Comparison of ENCODE assay signal across 9 cellular contexts in genomic region chr4:6308890-6309643, GRCh38. TPM values are rescaled to one million over a fixed set of nuclear protein-coding genes. Genes with fewer than 3 reads are reported as not detected.
DNase-seq lines count a peak whose midpoint lies in the region; ATAC-seq, FAIRE-seq and TF ChIP-seq lines count a peak whose summit lies in the region.
"Had no signal": no experiment of that assay in that cellular context is flagged by ENCODE, and none has a peak within 500 bp of the region (broad histone marks: within the 10 kb centered on the region; RNA-seq: fewer than 3 reads in every experiment).

No MANE protein-coding gene starts in this region.

- H3K36me3 Mint-ChIP-seq in Caco-2 (ENCODE audit: insufficient read depth, unreplicated experiment): no peaks in the 10 kb centered on the region

- peak overlapping the region; percentile 51; the same call in 1 of the 2 replicates for H3K27ac ChIP-seq in VCaP
- peak overlapping the region; percentile 73 for H3K27ac ChIP-seq in left ventricle myocardium inferior (replicated peaks)
- no peak overlapping the region for H3K27ac ChIP-seq in kidney (ENCODE audit: low read depth in 2 of 2, low read length in 2 of 2)
- no peak overlapping the region for H3K27ac ChIP-seq in small intestine (ENCODE audit: low read depth in 1 of 2, low read length in 1 of 2)
- H3K27ac ChIP-seq: epithelial cell of prostate had no signal

- intact Hi-C loops in left ventricle myocardium inferior (cut with micrococcal nuclease) (no loop called here), kidney (cut with DNase I) (no loop called here), Caco-2 (cut with micrococcal nuclease; ENCODE audit: unreplicated experiment) (no loop called here)

- no TSS peak for BruUV-seq in Caco-2 (replicated peaks; lab: Mats Ljungman, UMichigan)

- no peak for ATAC-seq in GM21526 (IDR thresholded peaks at IDR 0.05; ENCODE audit: low FRiP score, unreplicated experiment)

- no peaks in the 10 kb centered on the region for H3K27me3 Mint-ChIP-seq in Caco-2 (ENCODE audit: insufficient read depth, unreplicated experiment)

- CTCF ChIA-PET in Caco-2 (lab: Charles Lee): no interaction called here

- H3K4me1 ChIP-seq in left ventricle myocardium inferior (peaks cover 15% of the 10 kb centered on the region), kidney (ENCODE audit: control insufficient read depth in 1 of 2, insufficient read depth in 1 of 2, low read depth in 1 of 2, low read length in 2 of 2) (peaks cover 0 to 4% of the 10 kb centered on the region in 2 donors), Caco-2 (no peaks in the 10 kb centered on the region), small intestine (ENCODE audit: control insufficient read depth in 2 of 2, insufficient read depth in 1 of 2, low read depth in 1 of 2, low read length in 1 of 2) (no peaks in the 10 kb centered on the region)

- peaks cover 9% of the 10 kb centered on the region for H3K36me3 ChIP-seq in left ventricle myocardium inferior
- peaks cover 0 to 2% of the 10 kb centered on the region in 2 donors for H3K36me3 ChIP-seq in kidney (ENCODE audit: control insufficient read depth in 1 of 2, insufficient read depth in 2 of 2, low read length in 2 of 2)
- H3K36me3 ChIP-seq in Caco-2 (ENCODE audit: control insufficient read depth, insufficient read depth, low read length): no peaks in the 10 kb centered on the region
- no peaks in the 10 kb centered on the region for H3K36me3 ChIP-seq in small intestine (ENCODE audit: control insufficient read depth in 2 of 2, insufficient read depth in 2 of 2, low read length in 2 of 2)

- H3K4me1 Mint-ChIP-seq in Caco-2 (ENCODE audit: low read depth, unreplicated experiment): no peaks in the 10 kb centered on the region

- no peaks in the 10 kb centered on the region for H3K9me3 Mint-ChIP-seq in Caco-2 (ENCODE audit: unreplicated experiment)

- no peaks in the 10 kb centered on the region for H3K27me3 ChIP-seq in left ventricle myocardium inferior (ENCODE audit: low read depth)
- no peaks in the 10 kb centered on the region for H3K27me3 ChIP-seq in Caco-2 (replicated peaks; ENCODE audit: control insufficient read depth, insufficient read depth, low read length)
- H3K27me3 ChIP-seq in small intestine (ENCODE audit: control insufficient read depth in 2 of 2, insufficient read depth in 2 of 2, low read length in 2 of 2): peaks cover 0 to 2% of the 10 kb centered on the region in 2 donors

- no peak overlapping the region for H3K4me3 Mint-ChIP-seq in Caco-2 (ENCODE audit: unreplicated experiment)

- POLR2A ChIA-PET in Caco-2 (lab: Charles Lee): no interaction called here

- TF ChIP-seq CTCF in VCaP (conservative IDR thresholded peaks at IDR 0.05) (no peak), left ventricle myocardium inferior (IDR thresholded peaks at IDR 0.05; ENCODE audit: borderline replicate concordance) (peak; percentile 31), kidney (IDR thresholded peaks at IDR 0.05; ENCODE audit: borderline replicate concordance, extremely low read depth, insufficient read depth) (no peak), Caco-2 (IDR thresholded peaks at IDR 0.05; ENCODE audit: insufficient read depth in 1 of 2, low read depth in 1 of 2, low read length in 1 of 2, severe bottlenecking in 1 of 2, unreplicated experiment in 1 of 2) (no peak)

- H3K4me3 ChIP-seq in left ventricle myocardium inferior: peak overlapping the region; percentile 74
- peak overlapping the region; percentile 45 for H3K4me3 ChIP-seq in skeletal muscle cell (ENCODE audit: low read depth, low read length)
- H3K4me3 ChIP-seq in kidney (ENCODE audit: low read length in 2 of 2): peak overlapping the region in 1 of 2 donors; percentile 46
- H3K4me3 ChIP-seq in Caco-2 (ENCODE audit: low read depth, low read length): no peak overlapping the region
- no peak overlapping the region for H3K4me3 ChIP-seq in small intestine (ENCODE audit: low read depth in 1 of 2, low read length in 2 of 2)

- H3K9ac ChIP-seq in kidney (ENCODE audit: low read length in 2 of 2): no peak overlapping the region

- H3K9me3 ChIP-seq in left ventricle myocardium inferior (replicated peaks) (peaks cover 6% of the 10 kb centered on the region), kidney (ENCODE audit: control insufficient read depth in 1 of 2, low read length in 2 of 2) (no peaks in the 10 kb centered on the region), Caco-2 (no peaks in the 10 kb centered on the region), small intestine (ENCODE audit: control insufficient read depth, low read depth) (no peaks in the 10 kb centered on the region)

- FAIRE-seq in kidney (lab: Jason Lieb, UNC): no peak
- FAIRE-seq in small intestine (lab: Jason Lieb, UNC): no peak

- DNase-seq in HK-2 (ENCODE audit: unreplicated experiment) (peak; percentile 42), left ventricle myocardium inferior (no peak), skeletal muscle cell (ENCODE audit: low read depth) (no peak), kidney (no peak), Caco-2 (no peak), small intestine (no peak)

- 6 to 18% (median 6%) methylated on average over 39 to 65 of the region's 65 CpGs for WGBS in small intestine, 3 donors

- H3K27ac Mint-ChIP-seq in Caco-2 (ENCODE audit: unreplicated experiment): no peak overlapping the region

RNA-seq across cellular contexts. Expression of gene WFS1, which starts 39.4 kb away (rescaled TPM):
- total RNA-seq in left ventricle myocardium inferior (104 TPM), kidney (31.4 TPM), Caco-2 (2022) (17.8 and 24.9 TPM in 2 replicates)
- polyA plus RNA-seq in kidney (ENCODE audit: insufficient read depth, low read depth, low replicate concordance) (20.8 TPM), small intestine (10 to 100 TPM in 1 of 3 donors, 1 to 10 TPM in 2; 4.1 to 15.7 (median 8.7) TPM)

Comparison
In these comparisons a context has a peak if more than half of its experiments do, and no peak if none do; other contexts are left out.
1. H3K27ac ChIP-seq: peak in VCaP (single experiment) and left ventricle myocardium inferior (single experiment); none in kidney (0 of 2) and small intestine (0 of 2).
2. H3K4me3 ChIP-seq: peak in left ventricle myocardium inferior (single experiment) and skeletal muscle cell (single experiment); none in Caco-2 (single experiment) and small intestine (0 of 2).